In genomic region chr11:57481915-57482781, GRCh38 we compare ENCODE assay signal across 10 cellular contexts. TPM values are rescaled to one million over a fixed set of nuclear protein-coding genes. Genes with fewer than 3 reads are reported as not detected.
DNase-seq lines count a peak whose midpoint lies in the region; ATAC-seq and TF ChIP-seq lines count a peak whose summit lies in the region.
"Had no signal": no experiment of that assay in that cellular context is flagged by ENCODE, and none has a peak within 500 bp of the region (broad histone marks: within the 10 kb centered on the region; RNA-seq: fewer than 3 reads in every experiment).

No MANE protein-coding gene starts in this region.

- TF ChIP-seq EP300 in sigmoid colon (IDR thresholded peaks at IDR 0.05), result no peak

- H3K27ac Mint-ChIP-seq in stimulated activated effector memory CD8-positive, alpha-beta T cell treated with anti-CD3 and anti-CD28 coated beads, Interleukin-12 subunit alpha, Interleukin-12 subunit beta, amount 100 ng/mL, for 72 hours, result no peak overlapping the region

- intact Hi-C loops in spleen (cut with DNase I; ENCODE audit: low total_unique reads) (no loop called here), sigmoid colon (cut with DNase I) (no loop called here)

- no peaks in the 10 kb centered on the region for H3K9me3 ChIP-seq in SK-N-MC (ENCODE audit: low read depth, low read length)
- H3K9me3 ChIP-seq in spleen, result no peaks in the 10 kb centered on the region
- H3K9me3 ChIP-seq in sigmoid colon, result no peaks in the 10 kb centered on the region
- H3K9me3 ChIP-seq: prostate gland had no signal

- no peaks in the 10 kb centered on the region for H3K9me3 Mint-ChIP-seq in stimulated activated effector memory CD8-positive, alpha-beta T cell treated with anti-CD3 and anti-CD28 coated beads, Interleukin-12 subunit alpha, Interleukin-12 subunit beta, amount 100 ng/mL, for 72 hours

- ATAC-seq in GM18498 (IDR thresholded peaks at IDR 0.05; ENCODE audit: unreplicated experiment), result no peak
- ATAC-seq in stimulated activated effector memory CD8-positive, alpha-beta T cell treated with anti-CD3 and anti-CD28 coated beads, Interleukin-12 subunit alpha, Interleukin-12 subunit beta, amount 100 ng/mL, for 72 hours, result no peak

- H3K4me3 Mint-ChIP-seq in stimulated activated effector memory CD8-positive, alpha-beta T cell treated with anti-CD3 and anti-CD28 coated beads, Interleukin-12 subunit alpha, Interleukin-12 subunit beta, amount 100 ng/mL, for 72 hours, result no peak overlapping the region

- 0 out of 2 replicates have a peak overlapping the region, but pooled peaks have one; percentile 23 for H3K27ac ChIP-seq in SK-N-MC
- no peak overlapping the region for H3K27ac ChIP-seq in spleen
- H3K27ac ChIP-seq in sigmoid colon, result no peak overlapping the region
- H3K27ac ChIP-seq: prostate gland had no signal

- H3K4me1 ChIP-seq in spleen (peaks cover 6 to 53% (median 39%) of the 10 kb centered on the region in 6 donors), sigmoid colon (peaks cover 0 to 15% (median 11%) of the 10 kb centered on the region in 4 donors)

- peak overlapping the region; percentile 85 for H3K9ac ChIP-seq in SK-N-MC (ENCODE audit: insufficient read length)

- H3K4me3 ChIP-seq in SK-N-MC (peak overlapping the region; percentile 91), iPS-11a (ENCODE audit: low read depth, low read length) (peak overlapping the region; percentile 47), spleen (peak overlapping the region in 5 of 8 donors; percentile 13 to 61 (median 33)), sigmoid colon (peak overlapping the region in 1 of 4 donors; percentile 20)

- peaks cover 8% of the 10 kb centered on the region for H3K4me1 Mint-ChIP-seq in stimulated activated effector memory CD8-positive, alpha-beta T cell treated with anti-CD3 and anti-CD28 coated beads, Interleukin-12 subunit alpha, Interleukin-12 subunit beta, amount 100 ng/mL, for 72 hours

- WGBS in spleen, 5 donors, result 20 to 27% (median 21%) methylated on average over 41 to 44 of the region's 44 CpGs
- WGBS in sigmoid colon, 2 donors, result 23 to 30% methylated on average over 44 of the region's 44 CpGs

- TF ChIP-seq CTCF in spleen (IDR thresholded peaks at IDR 0.05 in 8 of 11, conservative IDR thresholded peaks at IDR 0.05 in 3 of 11) (no peak), sigmoid colon (IDR thresholded peaks at IDR 0.05) (no peak)

- DNase-seq in NCI-H2171 treated with DMSO at 0.1 percent for 48 hours (lab: John Stamatoyannopoulos, UW) (peak; percentile 52), NCI-H2171 (lab: John Stamatoyannopoulos, UW) (no peak), SK-N-MC (ENCODE audit: low read depth, low spot score) (no peak), spleen (peak; percentile 73), sigmoid colon (no peak)
- DNase-seq in stimulated activated effector memory CD8-positive, alpha-beta T cell treated with anti-CD3 and anti-CD28 coated beads, Interleukin-12 subunit alpha, Interleukin-12 subunit beta, amount 100 ng/mL, for 72 hours (ENCODE audit: low spot score in 2 of 2), result no peak

- peaks cover 17% of the 10 kb centered on the region for H3K36me3 Mint-ChIP-seq in stimulated activated effector memory CD8-positive, alpha-beta T cell treated with anti-CD3 and anti-CD28 coated beads, Interleukin-12 subunit alpha, Interleukin-12 subunit beta, amount 100 ng/mL, for 72 hours

- no peak for TF ChIP-seq POLR2A in spleen (IDR thresholded peaks at IDR 0.05)
- no peak for TF ChIP-seq POLR2A in sigmoid colon (IDR thresholded peaks at IDR 0.05)

- H3K27me3 ChIP-seq in spleen (replicated peaks in 1 of 7) (peaks cover 0 to 46% (median 20%) of the 10 kb centered on the region in 7 donors), sigmoid colon (peaks cover 15 to 32% (median 29%) of the 10 kb centered on the region in 3 donors)

- H3K36me3 ChIP-seq in SK-N-MC (ENCODE audit: insufficient read depth, low read length) (no peaks in the 10 kb centered on the region; the same call in 1 of the 2 replicates), spleen (peaks cover 0 to 31% (median 18%) of the 10 kb centered on the region in 6 donors), sigmoid colon (peaks cover 14 to 37% (median 21%) of the 10 kb centered on the region in 4 donors)
- H3K36me3 ChIP-seq: prostate gland had no signal

RNA-seq across cellular contexts. Expression of gene RTN4RL2, which starts 21.8 kb away (rescaled TPM):
- total RNA-seq in spleen, result 1 to 10 TPM in 1 of 7 donors, under 1 TPM in 6; 0.37 to 2.0 (median 0.49) TPM
- under 1 TPM; 0.15 to 0.73 (median 0.29) TPM for polyA plus RNA-seq in spleen
- under 1 TPM in 2 of 4 donors, not detected in 2; 0.41 to 0.66 TPM for total RNA-seq in sigmoid colon
- under 1 TPM in 2 of 3 donors, not detected in 1; 0.60 to 0.63 TPM for polyA plus RNA-seq in sigmoid colon

RNA-seq across cellular contexts. Expression of gene SLC43A1, which starts 33.4 kb away (rescaled TPM):
- 10 to 100 TPM in 5 of 7 donors, 1 to 10 TPM in 2; 7.0 to 16.1 (median 13.0) TPM for total RNA-seq in spleen
- polyA plus RNA-seq in spleen, result 1 to 10 TPM; 6.2 to 8.4 (median 6.4) TPM
- total RNA-seq in sigmoid colon, result 10 to 100 TPM; 19.1 to 32.4 (median 27.4) TPM
- polyA plus RNA-seq in sigmoid colon, result 10 to 100 TPM in 1 of 3 donors, 1 to 10 TPM in 1, under 1 TPM in 1; 0.92 to 14.3 (median 5.4) TPM

RNA-seq across cellular contexts. Expression of gene TIMM10, which starts 48.4 kb away (rescaled TPM):
- total RNA-seq in spleen (10 to 100 TPM; 28.1 to 58.7 (median 39.0) TPM), sigmoid colon (10 to 100 TPM; 22.4 to 59.7 (median 33.0) TPM)
- polyA plus RNA-seq in spleen (10 to 100 TPM; 38.7 to 57.4 (median 56.1) TPM), sigmoid colon (10 to 100 TPM; 48.0 to 62.9 (median 52.7) TPM)

RNA-seq across cellular contexts. Expression of gene SLC43A3, which starts 55.2 kb away (rescaled TPM):
- total RNA-seq in spleen, result 10 to 100 TPM; 29.9 to 72.5 (median 41.7) TPM
- polyA plus RNA-seq in spleen, result 10 to 100 TPM; 15.2 to 29.1 (median 20.9) TPM
- total RNA-seq in sigmoid colon, result 10 to 100 TPM; 25.2 to 43.9 (median 31.9) TPM
- polyA plus RNA-seq in sigmoid colon, result 10 to 100 TPM; 11.3 to 16.9 (median 12.6) TPM

RNA-seq across cellular contexts. Expression of gene SMTNL1, which starts 55.2 kb away (rescaled TPM):
- total RNA-seq in spleen (not detected), sigmoid colon (not detected)
- polyA plus RNA-seq in spleen (not detected), sigmoid colon (not detected)
- total RNA-seq: RPMI7951 had no signal

Comparison
In these comparisons a context has a peak if more than half of its experiments do, and no peak if none do; other contexts are left out.
1. DNase-seq: peak in NCI-H2171 treated with DMSO at 0.1 percent for 48 hours (single experiment) and spleen (single experiment); none in NCI-H2171 (single experiment), SK-N-MC (single experiment), sigmoid colon (single experiment) and stimulated activated effector memory CD8-positive, alpha-beta T cell treated with anti-CD3 and anti-CD28 coated beads, Interleukin-12 subunit alpha, Interleukin-12 subunit beta, amount 100 ng/mL, for 72 hours (0 of 2).